30 cellular contexts compared by ENCODE assay signal in genomic region chr6:135743476-135743875, GRCh38.
DNase-seq lines count a peak whose midpoint lies in the region; ATAC-seq and TF ChIP-seq lines count a peak whose summit lies in the region.
"Had no signal": no experiment of that assay in that cellular context is flagged by ENCODE, and none has a peak within 500 bp of the region (broad histone marks: within the 10 kb centered on the region; RNA-seq: fewer than 3 reads in every experiment).

No MANE protein-coding gene starts in this region.

- peak in 3 of 4 donors; percentile 37 to 89 (median 46) for ATAC-seq in psoas muscle
- ATAC-seq: activated CD8-positive, alpha-beta memory T cell treated with anti-CD3 and anti-CD28 coated beads, Interleukin-2, amount 10 ng/mL, durations not matched to agents 7 days and 5 days; activated naive CD4-positive, alpha-beta T cell treated with anti-CD3 and anti-CD28 coated beads, Interleukin-2, amount 50 U/mL, for 72 hours; gastroesophageal sphincter; lower lobe of right lung; right cardiac atrium had no signal

- H3K27me3 ChIP-seq in psoas muscle (ENCODE audit: insufficient read depth in 3 of 3, low read length in 2 of 3) (no peaks in the 10 kb centered on the region), dorsolateral prefrontal cortex (peaks cover 0 to 3% (median 0%) of the 10 kb centered on the region in 45 donors), GM23248 (replicated peaks; ENCODE audit: insufficient read depth) (no peaks in the 10 kb centered on the region)
- H3K27me3 ChIP-seq: esophagus muscularis mucosa, gastroesophageal sphincter, MG63, SJSA1, stomach, transverse colon had no signal

- H3K27ac ChIP-seq in psoas muscle (no peak overlapping the region), dorsolateral prefrontal cortex (no peak overlapping the region), GM23248 (no peak overlapping the region)
- H3K27ac ChIP-seq: esophagus muscularis mucosa, gastroesophageal sphincter, lower lobe of right lung, PC-9, SJSA1, stomach, transverse colon, VCaP had no signal

- no peak overlapping the region for H3K4me2 ChIP-seq in GM23248 (ENCODE audit: unreplicated experiment)
- H3K4me2 ChIP-seq: PC-9 had no signal

- no peaks in the 10 kb centered on the region for H3K27me3 Mint-ChIP-seq in endothelial cell (ENCODE audit: unreplicated experiment)
- H3K27me3 Mint-ChIP-seq: activated CD4-positive, alpha-beta T cell treated with anti-CD3 and anti-CD28 coated beads, Interleukin-2, amount 10 ng/mL, durations not matched to agents 7 days and 5 days; IgD-negative memory B cell had no signal

- no peaks in the 10 kb centered on the region for H3K79me2 ChIP-seq in GM23248 (ENCODE audit: insufficient read depth)

- no peak overlapping the region for H2AFZ ChIP-seq in GM23248
- H2AFZ ChIP-seq: PC-9 had no signal

- H3K27ac Mint-ChIP-seq in endothelial cell (ENCODE audit: unreplicated experiment): no peak overlapping the region
- H3K27ac Mint-ChIP-seq: activated CD4-positive, alpha-beta T cell treated with anti-CD3 and anti-CD28 coated beads, Interleukin-2, amount 10 ng/mL, durations not matched to agents 7 days and 5 days; activated CD8-positive, alpha-beta memory T cell treated with anti-CD3 and anti-CD28 coated beads, Interleukin-2, amount 10 ng/mL, durations not matched to agents 7 days and 5 days; activated naive CD4-positive, alpha-beta T cell treated with anti-CD3 and anti-CD28 coated beads, Interleukin-2, amount 50 U/mL, for 72 hours; activated T-helper 1 cell treated with anti-CD3 and anti-CD28 coated beads, Interleukin-12 subunit alpha, Interleukin-12 subunit beta, Interleukin-2, Interleukin-4 antibody, amounts not matched to agents 30 ng/mL and 10 ng/mL and 1 ng/mL, durations not matched to agents 14 hours and 24 hours and 36 hours; IgD-negative memory B cell had no signal

- no peaks in the 10 kb centered on the region for H3K9me2 ChIP-seq in GM23248 (ENCODE audit: insufficient read depth)

- H3K9ac ChIP-seq in GM23248: no peak overlapping the region

- H4K20me1 ChIP-seq in GM23248 (ENCODE audit: insufficient read depth): no peaks in the 10 kb centered on the region

- H3F3A ChIP-seq in GM23248 (ENCODE audit: insufficient read depth): peaks cover 7% of the 10 kb centered on the region; the same call in 1 of the 2 replicates

- H3K36me3 Mint-ChIP-seq in endothelial cell (ENCODE audit: low read depth, unreplicated experiment): no peaks in the 10 kb centered on the region
- H3K36me3 Mint-ChIP-seq: activated CD8-positive, alpha-beta memory T cell treated with anti-CD3 and anti-CD28 coated beads, Interleukin-2, amount 10 ng/mL, durations not matched to agents 7 days and 5 days; activated naive CD4-positive, alpha-beta T cell treated with anti-CD3 and anti-CD28 coated beads, Interleukin-2, amount 50 U/mL, for 72 hours; IgD-negative memory B cell had no signal

- no peaks in the 10 kb centered on the region for H3K4me1 Mint-ChIP-seq in endothelial cell (ENCODE audit: unreplicated experiment)
- H3K4me1 Mint-ChIP-seq: activated CD4-positive, alpha-beta T cell treated with anti-CD3 and anti-CD28 coated beads, Interleukin-2, amount 10 ng/mL, durations not matched to agents 7 days and 5 days; activated CD8-positive, alpha-beta memory T cell treated with anti-CD3 and anti-CD28 coated beads, Interleukin-2, amount 10 ng/mL, durations not matched to agents 7 days and 5 days; IgD-negative memory B cell had no signal

- H3K4me1 ChIP-seq in psoas muscle (peaks cover 5% of the 10 kb centered on the region), GM23248 (ENCODE audit: insufficient read depth) (peaks cover 14% of the 10 kb centered on the region)
- H3K4me1 ChIP-seq: esophagus muscularis mucosa, gastroesophageal sphincter, lower lobe of right lung, SJSA1, stomach, transverse colon had no signal

- in situ Hi-C loops in GM23248 (cut with MboI): no loop called here

- TF ChIP-seq CTCF in endothelial cell (IDR thresholded peaks at IDR 0.05; ENCODE audit: unreplicated experiment): peak; percentile 33
- no peak for TF ChIP-seq CTCF in psoas muscle (IDR thresholded peaks at IDR 0.05)
- peak in 1 of 56 donors; percentile 17 for TF ChIP-seq CTCF in dorsolateral prefrontal cortex (IDR thresholded peaks at IDR 0.05 in 54 of 56, conservative IDR thresholded peaks at IDR 0.05 in 2 of 56; ENCODE audit: low read depth in 1 of 56, partially characterized antibody in 56 of 56)

- H3K4me3 Mint-ChIP-seq in endothelial cell (ENCODE audit: unreplicated experiment): no peak overlapping the region
- H3K4me3 Mint-ChIP-seq: activated CD4-positive, alpha-beta T cell treated with anti-CD3 and anti-CD28 coated beads, Interleukin-2, amount 10 ng/mL, durations not matched to agents 7 days and 5 days; activated CD8-positive, alpha-beta memory T cell treated with anti-CD3 and anti-CD28 coated beads, Interleukin-2, amount 10 ng/mL, durations not matched to agents 7 days and 5 days; activated T-helper 1 cell treated with anti-CD3 and anti-CD28 coated beads, Interleukin-12 subunit alpha, Interleukin-12 subunit beta, Interleukin-2, Interleukin-4 antibody, amounts not matched to agents 30 ng/mL and 10 ng/mL and 1 ng/mL, durations not matched to agents 14 hours and 24 hours and 36 hours; IgD-negative memory B cell had no signal

- DNase-seq in DMS53 (lab: John Stamatoyannopoulos, UW) (peak; percentile 2), DMS53 treated with DMSO at 0.1 percent for 48 hours (lab: John Stamatoyannopoulos, UW; ENCODE audit: unreplicated experiment) (no peak), NCI-H2107 treated with DMSO at 0.1 percent for 48 hours (lab: John Stamatoyannopoulos, UW; ENCODE audit: unreplicated experiment) (peak; percentile 79), endothelial cell (ENCODE audit: low spot score) (no peak), psoas muscle (no peak), dorsolateral prefrontal cortex (no peak), GM23248 (no peak)
- DNase-seq in activated CD8-positive, alpha-beta memory T cell treated with anti-CD3 and anti-CD28 coated beads, Interleukin-2, amount 50 U/mL, for 48 hours: no peak
- DNase-seq: 8988T; activated CD4-positive, alpha-beta T cell treated with anti-CD3 and anti-CD28 coated beads, Interleukin-2, amount 10 ng/mL, durations not matched to agents 7 days and 5 days; activated CD8-positive, alpha-beta memory T cell treated with anti-CD3 and anti-CD28 coated beads, Interleukin-2, amount 10 ng/mL, durations not matched to agents 7 days and 5 days; GOT3; lower lobe of right lung; MG63; NCI-H1417 treated with DMSO at 0.1 percent for 48 hours; NCI-H82; occipital lobe; PC-9; right cardiac atrium; stimulated activated CD4-positive, alpha-beta T cell treated with anti-CD3 and anti-CD28 coated beads, Interleukin-15, amount 100 ng/mL, for 24 hours; stomach; T-helper 2 cell; transverse colon had no signal

- H3K36me3 ChIP-seq in psoas muscle (ENCODE audit: insufficient read depth in 1 of 2, low read depth in 1 of 2) (no peaks in the 10 kb centered on the region), GM23248 (ENCODE audit: low read depth) (no peaks in the 10 kb centered on the region)
- H3K36me3 ChIP-seq: esophagus muscularis mucosa, gastroesophageal sphincter, lower lobe of right lung, MG63, SJSA1, stomach, transverse colon had no signal

- 36 to 54% (median 36%) methylated on average over 5 of the region's 5 CpGs for WGBS in psoas muscle, 3 donors
- WGBS in GM23248 (ENCODE audit: low coverage in 1 of 2, low lambda C conversion rate in 2 of 2, missing lambda C conversion rate in 2 of 2), 2 experiments: 89 to 91% methylated on average over 5 of the region's 5 CpGs

- intact Hi-C loops in psoas muscle (cut with DNase I) (no loop called here), dorsolateral prefrontal cortex (cut with DNase I) (no loop called here)

- no peaks in the 10 kb centered on the region for H3K9me3 Mint-ChIP-seq in endothelial cell (ENCODE audit: unreplicated experiment)
- H3K9me3 Mint-ChIP-seq: activated CD4-positive, alpha-beta T cell treated with anti-CD3 and anti-CD28 coated beads, Interleukin-2, amount 10 ng/mL, durations not matched to agents 7 days and 5 days; activated naive CD4-positive, alpha-beta T cell treated with anti-CD3 and anti-CD28 coated beads, Interleukin-2, amount 50 U/mL, for 72 hours; activated T-helper 1 cell treated with anti-CD3 and anti-CD28 coated beads, Interleukin-12 subunit alpha, Interleukin-12 subunit beta, Interleukin-2, Interleukin-4 antibody, amounts not matched to agents 30 ng/mL and 10 ng/mL and 1 ng/mL, durations not matched to agents 14 hours and 24 hours and 36 hours; IgD-negative memory B cell had no signal

- H3K9me3 ChIP-seq in psoas muscle (no peaks in the 10 kb centered on the region), GM23248 (ENCODE audit: low read depth) (no peaks in the 10 kb centered on the region)
- H3K9me3 ChIP-seq: esophagus muscularis mucosa, gastroesophageal sphincter, lower lobe of right lung, MG63, SJSA1, stomach, transverse colon had no signal

- H3K4me3 ChIP-seq in psoas muscle (no peak overlapping the region), dorsolateral prefrontal cortex (no peak overlapping the region), GM23248 (no peak overlapping the region)
- H3K4me3 ChIP-seq: esophagus muscularis mucosa, gastroesophageal sphincter, lower lobe of right lung, MG63, PC-9, SJSA1, stomach, transverse colon had no signal

Comparison
In these comparisons a context has a peak if more than half of its experiments do, and no peak if none do; other contexts are left out.
1. DNase-seq: peak in DMS53 (single experiment) and NCI-H2107 treated with DMSO at 0.1 percent for 48 hours (single experiment); none in DMS53 treated with DMSO at 0.1 percent for 48 hours (single experiment), endothelial cell (single experiment), psoas muscle (0 of 2), dorsolateral prefrontal cortex (0 of 10), GM23248 (single experiment) and activated CD8-positive, alpha-beta memory T cell treated with anti-CD3 and anti-CD28 coated beads, Interleukin-2, amount 50 U/mL, for 48 hours (single experiment).